Comparison of ENCODE assay signal across 18 cellular contexts in the genomic region with DNA sequence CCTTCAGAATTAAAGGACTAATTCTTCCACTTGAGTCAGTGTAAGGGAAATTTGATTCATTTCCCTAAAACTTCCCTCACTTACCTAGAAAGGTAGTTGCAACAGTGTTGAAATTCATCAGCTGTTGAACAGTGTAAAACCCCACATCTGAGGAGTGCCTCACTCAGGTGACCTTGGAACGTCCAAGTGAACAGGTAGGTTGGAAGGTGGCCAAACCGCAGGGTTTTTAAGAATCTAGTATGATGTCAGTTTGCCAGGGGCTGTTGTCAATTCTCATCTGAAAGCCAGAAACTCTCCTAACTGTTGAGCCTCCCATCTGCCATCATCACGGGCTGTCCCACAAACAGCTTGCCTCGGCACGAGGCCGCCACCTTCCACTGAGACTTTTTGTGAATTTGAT.
DNase-seq lines count a peak whose midpoint lies in the region; ATAC-seq, FAIRE-seq and TF ChIP-seq lines count a peak whose summit lies in the region.
"Had no signal": no experiment of that assay in that cellular context is flagged by ENCODE, and none has a peak within 500 bp of the region (broad histone marks: within the 10 kb centered on the region; RNA-seq: fewer than 3 reads in every experiment).

No MANE protein-coding gene starts in this region.

- TF ChIP-seq CTCF in kidney (IDR thresholded peaks at IDR 0.05; ENCODE audit: borderline replicate concordance, extremely low read depth, insufficient read depth) (no peak), gastroesophageal sphincter (IDR thresholded peaks at IDR 0.05) (no peak), mesothelial cell of epicardium (IDR thresholded peaks at IDR 0.05; ENCODE audit: unreplicated experiment) (no peak)

- peaks cover 53% of the 10 kb centered on the region for H3K4me1 Mint-ChIP-seq in mesothelial cell of epicardium
- H3K4me1 Mint-ChIP-seq: activated T-helper 17 cell treated with anti-CD3 and anti-CD28 coated beads, Interleukin-2, amount 50 U/mL, for 72 hours; stimulated activated effector memory CD8-positive, alpha-beta T cell treated with anti-CD3 and anti-CD28 coated beads, Interleukin-12 subunit alpha, Interleukin-12 subunit beta, amount 100 ng/mL, for 72 hours had no signal

- no peaks in the 10 kb centered on the region for H3K36me3 Mint-ChIP-seq in mesothelial cell of epicardium
- H3K36me3 Mint-ChIP-seq: stimulated activated effector memory CD8-positive, alpha-beta T cell treated with anti-CD3 and anti-CD28 coated beads, Interleukin-12 subunit alpha, Interleukin-12 subunit beta, amount 100 ng/mL, for 72 hours; WTC11 had no signal

- H3K9me3 ChIP-seq in kidney (ENCODE audit: control insufficient read depth in 1 of 2, low read length in 2 of 2) (no peaks in the 10 kb centered on the region), gastroesophageal sphincter (no peaks in the 10 kb centered on the region)
- H3K9me3 ChIP-seq: colonic mucosa, heart right ventricle had no signal

- H3K27me3 ChIP-seq in gastroesophageal sphincter, result peaks cover 10% of the 10 kb centered on the region
- H3K27me3 ChIP-seq: colonic mucosa had no signal

- no peak overlapping the region for H3K9ac ChIP-seq in kidney (ENCODE audit: low read length in 2 of 2)

- H3K27me3 Mint-ChIP-seq in mesothelial cell of epicardium (ENCODE audit: low read depth), result peaks cover 74% of the 10 kb centered on the region

- no peak overlapping the region for H3K27ac Mint-ChIP-seq in mesothelial cell of epicardium
- H3K27ac Mint-ChIP-seq: activated T-helper 17 cell treated with anti-CD3 and anti-CD28 coated beads, Interleukin-2, amount 50 U/mL, for 72 hours; stimulated activated effector memory CD8-positive, alpha-beta T cell treated with anti-CD3 and anti-CD28 coated beads, Interleukin-12 subunit alpha, Interleukin-12 subunit beta, amount 100 ng/mL, for 72 hours; T-helper 1 cell treated with Interleukin-12 subunit alpha and Interleukin-12 subunit beta and Interleukin-4 antibody, amounts not matched to agents 30 μg/mL and 1 μg/mL, for 36 hours; WTC11 had no signal

- TF ChIP-seq POLR2A in gastroesophageal sphincter (IDR thresholded peaks at IDR 0.05), result no peak

- no peak for FAIRE-seq in kidney (lab: Jason Lieb, UNC)

- no peak for ATAC-seq in gastroesophageal sphincter
- ATAC-seq: activated T-helper 17 cell treated with anti-CD3 and anti-CD28 coated beads, Interleukin-2, amount 50 U/mL, for 72 hours; heart right ventricle; stimulated activated effector memory CD8-positive, alpha-beta T cell treated with anti-CD3 and anti-CD28 coated beads, Interleukin-12 subunit alpha, Interleukin-12 subunit beta, amount 100 ng/mL, for 72 hours; WTC11 had no signal

- no peak for TF ChIP-seq EP300 in gastroesophageal sphincter (IDR thresholded peaks at IDR 0.05)

- intact Hi-C loops in kidney (cut with DNase I), result no loop called here

- H3K9me3 Mint-ChIP-seq in mesothelial cell of epicardium, result peaks cover 4% of the 10 kb centered on the region
- H3K9me3 Mint-ChIP-seq: activated T-helper 17 cell treated with anti-CD3 and anti-CD28 coated beads, Interleukin-2, amount 50 U/mL, for 72 hours; stimulated activated effector memory CD8-positive, alpha-beta T cell treated with anti-CD3 and anti-CD28 coated beads, Interleukin-12 subunit alpha, Interleukin-12 subunit beta, amount 100 ng/mL, for 72 hours; T-helper 1 cell treated with Interleukin-12 subunit alpha and Interleukin-12 subunit beta and Interleukin-4 antibody, amounts not matched to agents 30 μg/mL and 1 μg/mL, for 36 hours; WTC11 had no signal

- no peak overlapping the region for H3K27ac ChIP-seq in kidney (ENCODE audit: low read depth in 2 of 2, low read length in 2 of 2)
- peak overlapping the region in 2 of 4 donors; percentile 57 to 64 for H3K27ac ChIP-seq in gastroesophageal sphincter
- H3K27ac ChIP-seq: colonic mucosa, heart right ventricle had no signal

- WGBS in gastroesophageal sphincter (ENCODE audit: low coverage in 1 of 2), 2 donors, result 94 to 100% methylated on average over 4 to 6 of the region's 6 CpGs

- H3K4me3 Mint-ChIP-seq in mesothelial cell of epicardium, result no peak overlapping the region
- H3K4me3 Mint-ChIP-seq: activated T-helper 17 cell treated with anti-CD3 and anti-CD28 coated beads, Interleukin-2, amount 50 U/mL, for 72 hours; stimulated activated effector memory CD8-positive, alpha-beta T cell treated with anti-CD3 and anti-CD28 coated beads, Interleukin-12 subunit alpha, Interleukin-12 subunit beta, amount 100 ng/mL, for 72 hours; T-helper 1 cell treated with Interleukin-12 subunit alpha and Interleukin-12 subunit beta and Interleukin-4 antibody, amounts not matched to agents 30 μg/mL and 1 μg/mL, for 36 hours; WTC11 had no signal

- H3K4me1 ChIP-seq in kidney (ENCODE audit: control insufficient read depth in 1 of 2, insufficient read depth in 1 of 2, low read depth in 1 of 2, low read length in 2 of 2) (peaks cover 22 to 35% of the 10 kb centered on the region in 2 donors), gastroesophageal sphincter (peaks cover 0 to 59% (median 16%) of the 10 kb centered on the region in 3 donors)
- H3K4me1 ChIP-seq: colonic mucosa had no signal

- DNase-seq in DMS 273 treated with DMSO at 0.1 percent for 48 hours (lab: John Stamatoyannopoulos, UW), result peak; percentile 54
- DNase-seq in NCI-H1105 treated with DMSO at 0.1 percent for 48 hours (lab: John Stamatoyannopoulos, UW), result peak; percentile 76
- DNase-seq in RPMI8226, result peak; percentile 96
- peak; percentile 62 for DNase-seq in kidney
- DNase-seq in midbrain (lab: John Stamatoyannopoulos, UW), result no peak
- no peak for DNase-seq in mesothelial cell of epicardium (ENCODE audit: low spot score in 2 of 2, unreplicated experiment in 2 of 2)
- no peak for DNase-seq in activated effector memory CD4-positive, alpha-beta T cell treated with Interleukin-2 at 50 U/mL for 16 hours
- DNase-seq: colonic mucosa, heart right ventricle, islet precursor cell, KBM-7, NCI-H1092, occipital lobe had no signal

- no peak overlapping the region for H3K4me3 ChIP-seq in kidney (ENCODE audit: low read length in 2 of 2)
- no peak overlapping the region for H3K4me3 ChIP-seq in gastroesophageal sphincter
- H3K4me3 ChIP-seq: colonic mucosa, heart right ventricle had no signal

- H3K36me3 ChIP-seq in kidney (ENCODE audit: control insufficient read depth in 1 of 2, insufficient read depth in 2 of 2, low read length in 2 of 2) (no peaks in the 10 kb centered on the region), gastroesophageal sphincter (no peaks in the 10 kb centered on the region)
- H3K36me3 ChIP-seq: colonic mucosa, heart right ventricle had no signal

Comparison
In these comparisons a context has a peak if more than half of its experiments do, and no peak if none do; other contexts are left out.
1. DNase-seq: peak in DMS 273 treated with DMSO at 0.1 percent for 48 hours (single experiment), NCI-H1105 treated with DMSO at 0.1 percent for 48 hours (single experiment), RPMI8226 (single experiment) and kidney (single experiment); none in midbrain (single experiment), mesothelial cell of epicardium (0 of 2) and activated effector memory CD4-positive, alpha-beta T cell treated with Interleukin-2 at 50 U/mL for 16 hours (single experiment).